Comparison of ENCODE assay signal across 23 cellular contexts in genomic region chr9:100091650-100092049, GRCh38.
"Had no signal": no experiment of that assay in that cellular context is flagged by ENCODE, and none has a peak within 500 bp of the region (broad histone marks: within the 10 kb centered on the region; RNA-seq: fewer than 3 reads in every experiment).

No MANE protein-coding gene starts in this region.

- H3K27me3 Mint-ChIP-seq: activated naive CD4-positive, alpha-beta T cell treated with anti-CD3 and anti-CD28 coated beads, Interleukin-2, amount 50 U/mL, for 24 hours had no signal

- H3K4me3 ChIP-seq: breast epithelium, K562, SK-N-MC had no signal

- DNase-seq: activated CD4-positive, alpha-beta T cell treated with anti-CD3 and anti-CD28 coated beads for 48 hours; activated CD4-positive, alpha-beta T cell treated with anti-CD3 and anti-CD28 coated beads, Interleukin-2, amount 50 U/mL, for 4 hours; activated CD4-positive, CD25-positive, alpha-beta regulatory T cell treated with anti-CD3 and anti-CD28 coated beads, Interleukin-2, amount 50 U/mL, for 72 hours; activated CD8-positive, alpha-beta memory T cell treated with anti-CD3 and anti-CD28 coated beads for 24 hours; activated T-cell treated with anti-CD3 and anti-CD28 coated beads, Interleukin-2, amount 50 U/mL, for 4 hours; aorta; caudate nucleus; Karpas-422; NCI-H1105 treated with DMSO at 0.1 percent for 48 hours; NCI-H1436 treated with DMSO at 0.1 percent for 48 hours; NCI-H187; NCI-H2081; NCI-H446; NCI-H524; RPMI8226; T-helper 1 cell; WERI-Rb-1 had no signal

- H3K27me3 ChIP-seq: breast epithelium had no signal

- H3K9me3 ChIP-seq: breast epithelium had no signal

- H3K36me3 ChIP-seq: breast epithelium, WERI-Rb-1 had no signal

- ATAC-seq: activated T-cell treated with anti-CD3 and anti-CD28 coated beads, Interleukin-2, amount 50 U/mL, for 4 hours; K562; Panc1; Right ventricle myocardium inferior had no signal

- H3K27ac ChIP-seq: breast epithelium, SK-N-MC, WERI-Rb-1 had no signal

- H3K9me3 Mint-ChIP-seq: activated naive CD4-positive, alpha-beta T cell treated with anti-CD3 and anti-CD28 coated beads, Interleukin-2, amount 50 U/mL, for 24 hours; activated T-cell treated with anti-CD3 and anti-CD28 coated beads, Interleukin-2, amount 50 U/mL, for 4 hours had no signal

- H3K4me3 Mint-ChIP-seq: activated naive CD4-positive, alpha-beta T cell treated with anti-CD3 and anti-CD28 coated beads, Interleukin-2, amount 50 U/mL, for 24 hours; activated T-cell treated with anti-CD3 and anti-CD28 coated beads, Interleukin-2, amount 50 U/mL, for 4 hours had no signal
